Comparison of ENCODE assay signal across 14 cellular contexts in the genomic region with DNA sequence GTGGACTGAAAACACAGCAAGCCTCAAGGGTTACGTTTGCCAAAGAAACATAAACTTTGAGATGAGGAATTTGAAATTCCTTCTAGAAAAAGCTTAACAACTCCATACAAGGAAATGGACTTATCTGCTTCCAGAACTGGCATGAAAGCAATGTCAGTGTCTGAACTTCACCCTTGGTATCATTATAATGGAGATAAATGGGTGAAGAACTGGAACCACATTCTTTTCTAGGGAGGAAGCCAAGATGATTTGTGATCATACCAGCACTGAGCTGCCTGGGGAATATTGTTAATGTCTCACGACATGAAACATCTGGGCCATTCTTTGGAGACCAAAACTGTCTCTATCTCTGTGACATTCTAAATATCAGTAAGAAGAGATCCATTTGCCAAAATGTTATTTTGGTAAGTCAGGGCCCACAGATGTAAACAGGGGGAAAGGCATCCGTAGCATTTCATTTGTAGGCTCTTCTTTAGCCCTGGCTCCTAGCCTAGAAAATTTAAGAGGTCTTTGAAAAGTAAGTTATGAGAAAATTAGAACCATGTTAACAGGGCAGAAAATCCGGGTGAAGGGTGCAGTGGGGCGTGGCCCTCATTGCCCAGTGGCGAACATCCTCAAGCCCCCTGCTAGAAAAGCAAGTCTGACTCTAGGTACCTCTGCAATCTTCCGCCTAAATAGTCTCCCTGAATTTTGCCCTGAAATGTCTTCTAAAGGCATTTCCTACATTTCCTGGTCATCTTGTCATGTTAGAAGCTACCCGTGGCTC.
DNase-seq lines count a peak whose midpoint lies in the region; ATAC-seq, FAIRE-seq and TF ChIP-seq lines count a peak whose summit lies in the region.
"Had no signal": no experiment of that assay in that cellular context is flagged by ENCODE, and none has a peak within 500 bp of the region (broad histone marks: within the 10 kb centered on the region; RNA-seq: fewer than 3 reads in every experiment).

No MANE protein-coding gene starts in this region.

- no peaks in the 10 kb centered on the region for H3K9me3 Mint-ChIP-seq in astrocyte (ENCODE audit: unreplicated experiment)
- no peaks in the 10 kb centered on the region for H3K9me3 Mint-ChIP-seq in stimulated activated naive B cell treated with anti-CD40 and anti-IgM and Interleukin-4, amounts not matched to agents 10 μg/mL and 1 μg/mL and 100 μg/mL, for 72 hours
- H3K9me3 Mint-ChIP-seq: CD4-positive, alpha-beta memory T cell had no signal

- intact Hi-C loops in left cardiac atrium (cut with DNase I) = loop anchor here (10.0 kb wide), 2 partner anchors 373 to 893 kb away; no protein-coding TSS in a partner anchor
- intact Hi-C loops in aorta (cut with DNase I) = no loop called here

- H3K27me3 ChIP-seq in astrocyte (ENCODE audit: insufficient read depth, low read length) (no peaks in the 10 kb centered on the region), aorta (ENCODE audit: control insufficient read depth in 1 of 2, insufficient read depth in 2 of 2, low read length in 1 of 2) (no peaks in the 10 kb centered on the region)

- no peak overlapping the region for H3K27ac Mint-ChIP-seq in astrocyte (ENCODE audit: unreplicated experiment)
- H3K27ac Mint-ChIP-seq in stimulated activated naive B cell treated with anti-CD40 and anti-IgM and Interleukin-4, amounts not matched to agents 10 μg/mL and 1 μg/mL and 100 μg/mL, for 72 hours = no peak overlapping the region
- H3K27ac Mint-ChIP-seq: activated CD8-positive, alpha-beta T cell treated with anti-CD3 and anti-CD28 coated beads, Interleukin-2, amount 10 ng/mL, durations not matched to agents 7 days and 5 days; CD4-positive, alpha-beta memory T cell had no signal

- H3K36me3 Mint-ChIP-seq in astrocyte (ENCODE audit: low read depth, unreplicated experiment) = peaks cover 14% of the 10 kb centered on the region
- H3K36me3 Mint-ChIP-seq in stimulated activated naive B cell treated with anti-CD40 and anti-IgM and Interleukin-4, amounts not matched to agents 10 μg/mL and 1 μg/mL and 100 μg/mL, for 72 hours = peaks cover 27 to 43% of the 10 kb centered on the region in 2 donors

- no peak overlapping the region for H3K4me2 ChIP-seq in astrocyte (ENCODE audit: low read length)

- peaks cover 12% of the 10 kb centered on the region for H3K4me1 Mint-ChIP-seq in astrocyte (ENCODE audit: low read depth, unreplicated experiment)
- no peaks in the 10 kb centered on the region for H3K4me1 Mint-ChIP-seq in stimulated activated naive B cell treated with anti-CD40 and anti-IgM and Interleukin-4, amounts not matched to agents 10 μg/mL and 1 μg/mL and 100 μg/mL, for 72 hours
- H3K4me1 Mint-ChIP-seq: CD4-positive, alpha-beta memory T cell had no signal

- ATAC-seq in left cardiac atrium (peak; percentile 55 to 62), omental fat pad (ENCODE audit: low FRiP score) (peak; percentile 26), aorta (ENCODE audit: low FRiP score) (peak; percentile 15), HG03521 (IDR thresholded peaks at IDR 0.05; ENCODE audit: unreplicated experiment) (no peak)
- no peak for ATAC-seq in stimulated activated naive B cell treated with anti-CD40 and anti-IgM and Interleukin-4, amounts not matched to agents 10 μg/mL and 1 μg/mL and 100 μg/mL, for 72 hours (replicated peaks)
- ATAC-seq: activated CD8-positive, alpha-beta T cell treated with anti-CD3 and anti-CD28 coated beads, Interleukin-2, amount 10 ng/mL, durations not matched to agents 7 days and 5 days had no signal

- H3K4me3 ChIP-seq in astrocyte (ENCODE audit: insufficient read depth, low read depth, low read length) = no peak overlapping the region
- no peak overlapping the region for H3K4me3 ChIP-seq in aorta (ENCODE audit: low read length in 2 of 2)

- 50 to 55% methylated on average over 8 of the region's 8 CpGs for WGBS in aorta, 2 donors

- H3K79me2 ChIP-seq in astrocyte (ENCODE audit: insufficient read depth, low read length) = no peaks in the 10 kb centered on the region

- H3K9ac ChIP-seq in astrocyte (ENCODE audit: low read length) = no peak overlapping the region

- H3K4me3 Mint-ChIP-seq in astrocyte (ENCODE audit: unreplicated experiment) = no peak overlapping the region
- no peak overlapping the region for H3K4me3 Mint-ChIP-seq in stimulated activated naive B cell treated with anti-CD40 and anti-IgM and Interleukin-4, amounts not matched to agents 10 μg/mL and 1 μg/mL and 100 μg/mL, for 72 hours
- H3K4me3 Mint-ChIP-seq: activated CD8-positive, alpha-beta T cell treated with anti-CD3 and anti-CD28 coated beads, Interleukin-2, amount 10 ng/mL, durations not matched to agents 7 days and 5 days; CD4-positive, alpha-beta memory T cell had no signal

- FAIRE-seq in astrocyte (lab: Jason Lieb, UNC) = no peak
- FAIRE-seq: keratinocyte, RCC 7860 had no signal

- no peaks in the 10 kb centered on the region for H3K36me3 ChIP-seq in astrocyte (ENCODE audit: insufficient read depth, low read length)
- peaks cover 0 to 2% of the 10 kb centered on the region in 2 donors for H3K36me3 ChIP-seq in aorta (ENCODE audit: control insufficient read depth in 1 of 2, insufficient read depth in 2 of 2, low read length in 1 of 2)

- TF ChIP-seq CTCF in astrocyte (IDR thresholded peaks at IDR 0.05; ENCODE audit: insufficient read depth, low read depth, low read length) = no peak
- no peak for TF ChIP-seq CTCF in omental fat pad (IDR thresholded peaks at IDR 0.05)

- H3K27me3 Mint-ChIP-seq in astrocyte (ENCODE audit: low read depth, unreplicated experiment) = peaks cover 4% of the 10 kb centered on the region
- H3K27me3 Mint-ChIP-seq in stimulated activated naive B cell treated with anti-CD40 and anti-IgM and Interleukin-4, amounts not matched to agents 10 μg/mL and 1 μg/mL and 100 μg/mL, for 72 hours = no peaks in the 10 kb centered on the region
- H3K27me3 Mint-ChIP-seq: CD4-positive, alpha-beta memory T cell had no signal

- DNase-seq in astrocyte (ENCODE audit: low read depth) (peak; percentile 87), left cardiac atrium (no peak), omental fat pad (ENCODE audit: low spot score) (no peak), aorta (no peak), DMS79 (lab: John Stamatoyannopoulos, UW) (no peak)
- DNase-seq in stimulated activated naive B cell treated with anti-CD40 and anti-IgM and Interleukin-4, amounts not matched to agents 10 μg/mL and 1 μg/mL and 100 μg/mL, for 72 hours = no peak
- DNase-seq: activated CD8-positive, alpha-beta T cell treated with anti-CD3 and anti-CD28 coated beads, Interleukin-2, amount 10 ng/mL, durations not matched to agents 7 days and 5 days; CD4-positive, alpha-beta memory T cell; cerebellar nuclear complex; nucleus accumbens; stimulated activated naive CD4-positive, alpha-beta T cell had no signal

- no peaks in the 10 kb centered on the region for H4K20me1 ChIP-seq in astrocyte (ENCODE audit: insufficient read depth, low read length)

- H2AFZ ChIP-seq in astrocyte (ENCODE audit: low read depth, low read length) = no peak overlapping the region

- H3K27ac ChIP-seq in astrocyte (ENCODE audit: low read depth, low read length) = no peak overlapping the region
- peak overlapping the region in 1 of 2 donors; percentile 9 for H3K27ac ChIP-seq in aorta (ENCODE audit: low read depth in 1 of 2, low read length in 2 of 2)

- H3K9me3 ChIP-seq in astrocyte (ENCODE audit: insufficient read depth, low read depth, low read length) (no peaks in the 10 kb centered on the region), aorta (ENCODE audit: control insufficient read depth, low read length) (no peaks in the 10 kb centered on the region)

- no peaks in the 10 kb centered on the region for H3K4me1 ChIP-seq in astrocyte (ENCODE audit: insufficient read depth, low read length)
- peaks cover 2 to 5% of the 10 kb centered on the region in 2 donors for H3K4me1 ChIP-seq in aorta (ENCODE audit: control insufficient read depth in 1 of 2, insufficient read depth in 2 of 2, low read length in 2 of 2)

Comparison
In these comparisons a context has a peak if more than half of its experiments do, and no peak if none do; other contexts are left out.
1. ATAC-seq: peak in left cardiac atrium (2 of 2), omental fat pad (single experiment) and aorta (single experiment); none in stimulated activated naive B cell treated with anti-CD40 and anti-IgM and Interleukin-4, amounts not matched to agents 10 μg/mL and 1 μg/mL and 100 μg/mL, for 72 hours (0 of 2) and HG03521 (single experiment).
2. intact Hi-C loops: an anchor here in left cardiac atrium (10.0 kb wide); none called in aorta.